Comparison of ENCODE assay signal across 11 cellular contexts in genomic region chr1:178038372-178038771, GRCh38. TPM values are rescaled to one million over a fixed set of nuclear protein-coding genes. Genes with fewer than 3 reads are reported as not detected.
DNase-seq lines count a peak whose midpoint lies in the region; ATAC-seq and TF ChIP-seq lines count a peak whose summit lies in the region.
"Had no signal": no experiment of that assay in that cellular context is flagged by ENCODE, and none has a peak within 500 bp of the region (broad histone marks: within the 10 kb centered on the region; RNA-seq: fewer than 3 reads in every experiment).

No MANE protein-coding gene starts in this region.

- H3K4me1 ChIP-seq in HUES48 (ENCODE audit: control insufficient read depth, insufficient read depth, low read length), result no peaks in the 10 kb centered on the region
- H3K4me1 ChIP-seq in lower lobe of right lung, result peaks cover 4% of the 10 kb centered on the region
- peaks cover 7 to 28% (median 18%) of the 10 kb centered on the region in 4 donors for H3K4me1 ChIP-seq in stomach

- no peak for ATAC-seq in lower lobe of right lung
- no peak for ATAC-seq in HG02970 (IDR thresholded peaks at IDR 0.05; ENCODE audit: low FRiP score, unreplicated experiment)
- no peak for ATAC-seq in GM18517 (IDR thresholded peaks at IDR 0.05; ENCODE audit: unreplicated experiment)
- ATAC-seq: activated CD8-positive, alpha-beta memory T cell treated with anti-CD3 and anti-CD28 coated beads, Interleukin-2, amount 10 ng/mL, durations not matched to agents 7 days and 5 days had no signal

- no peak for TF ChIP-seq POLR2A in stomach (IDR thresholded peaks at IDR 0.05)

- H3K9me3 ChIP-seq in HUES48 (ENCODE audit: control insufficient read depth, insufficient read depth, low read length) (no peaks in the 10 kb centered on the region; the same call in 1 of the 2 replicates), lower lobe of right lung (no peaks in the 10 kb centered on the region), stomach (peaks cover 0 to 4% (median 0%) of the 10 kb centered on the region in 4 donors)

- no peaks in the 10 kb centered on the region for H3K36me3 ChIP-seq in HUES48 (ENCODE audit: control insufficient read depth, insufficient read depth, low read length)
- no peaks in the 10 kb centered on the region for H3K36me3 ChIP-seq in lower lobe of right lung
- H3K36me3 ChIP-seq in stomach, result peaks cover 0 to 3% (median 0%) of the 10 kb centered on the region in 4 donors

- no peak for TF ChIP-seq EP300 in stomach (IDR thresholded peaks at IDR 0.05)

- H3K9ac ChIP-seq in HUES48 (ENCODE audit: low read depth, low read length), result peak overlapping the region; percentile 48; the same call in 1 of the 2 replicates

- H3K27ac ChIP-seq in HUES48 (ENCODE audit: low read depth, low read length) (no peak overlapping the region), cingulate gyrus (ENCODE audit: low read depth, low read length) (peak overlapping the region; percentile 47), lower lobe of right lung (peak overlapping the region; percentile 83), stomach (peak overlapping the region in 4 of 5 donors; percentile 79 to 84 (median 82)), RWPE1 (no peak overlapping the region)

- DNase-seq in lower lobe of right lung, result peak; percentile 47
- no peak for DNase-seq in stomach
- no peak for DNase-seq in RWPE1 (ENCODE audit: low spot score)
- no peak for DNase-seq in NCI-H510A treated with DMSO at 0.1 percent for 48 hours (lab: John Stamatoyannopoulos, UW)
- DNase-seq: activated CD8-positive, alpha-beta memory T cell treated with anti-CD3 and anti-CD28 coated beads, Interleukin-2, amount 10 ng/mL, durations not matched to agents 7 days and 5 days; DND-41; HCEC 1CT had no signal

- CTCF ChIA-PET in RWPE1 (lab: Yijun Ruan, JAX), result no interaction called here

- intact Hi-C loops in lower lobe of right lung (cut with DNase I) (no loop called here), stomach (cut with DNase I; ENCODE audit: low total_unique reads) (loop anchor here (10.0 kb wide), 1 partner anchor 246 kb away; no protein-coding TSS in a partner anchor)

- WGBS in stomach, 5 donors, result 76 to 86% (median 81%) methylated on average over 11 of the region's 11 CpGs

- H3K4me3 ChIP-seq in HUES48 (ENCODE audit: low read depth, low read length), result peak overlapping the region; percentile 70
- peak overlapping the region; percentile 77 for H3K4me3 ChIP-seq in lower lobe of right lung
- peak overlapping the region; percentile 64 to 81 (median 68) for H3K4me3 ChIP-seq in stomach

- TF ChIP-seq CTCF in lower lobe of right lung (IDR thresholded peaks at IDR 0.05) (no peak), stomach (IDR thresholded peaks at IDR 0.05) (no peak), RWPE1 (conservative IDR thresholded peaks at IDR 0.05; ENCODE audit: low read depth) (no peak)

- H3K27me3 ChIP-seq in HUES48 (ENCODE audit: control insufficient read depth, insufficient read depth, low read length), result no peaks in the 10 kb centered on the region
- H3K27me3 ChIP-seq in lower lobe of right lung (ENCODE audit: low read depth), result no peaks in the 10 kb centered on the region
- H3K27me3 ChIP-seq in stomach, result no peaks in the 10 kb centered on the region

- POLR2A ChIA-PET in RWPE1 (lab: Yijun Ruan, JAX; ENCODE audit: low non-redundant PET), result no interaction called here

RNA-seq across cellular contexts. Expression of gene RASAL2, which starts 55.5 kb away (rescaled TPM):
- total RNA-seq in lower lobe of right lung, result 48.3 TPM
- 10 to 100 TPM in 4 of 5 donors, 1 to 10 TPM in 1; 9.9 to 47.5 (median 23.1) TPM for total RNA-seq in stomach
- 1 to 10 TPM; 1.2 to 2.9 (median 2.0) TPM for polyA plus RNA-seq in stomach
- total RNA-seq: activated CD8-positive, alpha-beta memory T cell treated with anti-CD3 and anti-CD28 coated beads, Interleukin-2, amount 10 ng/mL, durations not matched to agents 7 days and 5 days had no signal

Comparison
In these comparisons a context has a peak if more than half of its experiments do, and no peak if none do; other contexts are left out.
1. H3K27ac ChIP-seq: peak in cingulate gyrus (single experiment), lower lobe of right lung (single experiment) and stomach (4 of 5); none in HUES48 (single experiment) and RWPE1 (single experiment).
2. Peak in every context shown above with its lines, with median percentiles within 50 percentile points of each other: H3K4me3 ChIP-seq.